In the genomic region with DNA sequence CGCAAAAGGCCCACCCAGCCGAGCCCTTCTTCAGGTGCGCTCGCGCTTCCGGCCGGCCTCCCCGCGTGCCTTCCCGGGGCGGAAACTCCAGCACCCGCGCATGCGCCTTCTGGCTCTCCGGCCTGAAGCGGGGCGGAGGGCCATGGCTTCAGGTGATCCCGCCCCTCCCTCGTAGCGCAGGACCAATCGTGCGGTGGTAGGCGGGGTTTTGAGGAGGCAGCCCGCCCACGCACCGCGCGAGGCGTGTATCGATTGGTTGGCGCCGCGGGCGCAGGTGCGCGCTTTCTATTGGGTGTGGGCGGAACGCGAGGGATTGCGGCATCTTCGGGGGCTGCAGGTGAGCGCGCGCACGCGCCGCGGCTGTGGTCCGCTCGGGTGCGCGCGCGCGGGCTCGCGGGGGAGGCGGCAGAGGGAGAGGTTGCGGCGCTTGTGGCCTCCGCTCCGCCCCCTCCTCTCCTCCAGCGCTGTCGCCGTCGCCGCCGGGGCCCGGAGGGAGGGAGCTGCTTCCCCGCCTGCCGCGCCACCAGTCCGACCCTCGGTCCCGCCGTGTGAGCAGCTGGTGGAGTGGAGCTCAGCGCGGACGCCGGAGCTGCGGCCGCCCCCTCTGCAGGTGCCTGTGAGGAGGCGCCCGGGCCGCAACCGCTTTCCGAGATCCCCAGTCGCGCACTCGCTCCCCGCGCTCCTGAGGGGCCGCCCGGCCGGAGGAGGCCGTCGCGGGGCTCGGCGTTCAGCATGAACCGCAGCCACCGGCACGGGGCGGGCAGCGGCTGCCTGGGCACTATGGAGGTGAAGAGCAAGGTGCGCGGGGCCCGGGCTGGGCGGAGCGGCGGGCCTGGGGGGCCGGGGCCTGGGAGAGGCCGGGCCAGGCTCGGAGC, we compare ENCODE assay signal across 1 cellular context.
TF ChIP-seq lines count a peak whose summit lies in the region.

A gene with protein sequence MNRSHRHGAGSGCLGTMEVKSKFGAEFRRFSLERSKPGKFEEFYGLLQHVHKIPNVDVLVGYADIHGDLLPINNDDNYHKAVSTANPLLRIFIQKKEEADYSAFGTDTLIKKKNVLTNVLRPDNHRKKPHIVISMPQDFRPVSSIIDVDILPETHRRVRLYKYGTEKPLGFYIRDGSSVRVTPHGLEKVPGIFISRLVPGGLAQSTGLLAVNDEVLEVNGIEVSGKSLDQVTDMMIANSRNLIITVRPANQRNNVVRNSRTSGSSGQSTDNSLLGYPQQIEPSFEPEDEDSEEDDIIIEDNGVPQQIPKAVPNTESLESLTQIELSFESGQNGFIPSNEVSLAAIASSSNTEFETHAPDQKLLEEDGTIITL (plus strand): TSS at position 526 of the 875 bp plus-strand sequence. CDS start 207 bp downstream, at position 733.

TF ChIP-seq in SK-N-SH, 30 proteins besides CTCF, POLR2A, EP300 and RAD21 (continued from another document):
- peak; percentile 33; the same call in 1 of the 2 replicates for TF ChIP-seq MXI1 (IDR thresholded peaks at IDR 0.05; ENCODE audit: low read depth, low read length)
- TF ChIP-seq NFIC (IDR thresholded peaks at IDR 0.05; ENCODE audit: borderline replicate concordance), result no peak
- peak; percentile 13; the same call in 1 of the 2 replicates for TF ChIP-seq ELF1 (IDR thresholded peaks at IDR 0.05)
